ENCODE assay signal across 23 cellular contexts in genomic region chr3:25507811-25508210, GRCh38.
DNase-seq lines count a peak whose midpoint lies in the region; ATAC-seq and TF ChIP-seq lines count a peak whose summit lies in the region.
"Had no signal": no experiment of that assay in that cellular context is flagged by ENCODE, and none has a peak within 500 bp of the region (broad histone marks: within the 10 kb centered on the region; RNA-seq: fewer than 3 reads in every experiment).

No MANE protein-coding gene starts in this region.

- TF ChIP-seq RAD21 in SK-N-SH (IDR thresholded peaks at IDR 0.05; ENCODE audit: low read length): no peak

- H2AK5ac ChIP-seq in mesenchymal stem cell (ENCODE audit: low read length, severe bottlenecking): peak overlapping the region; percentile 35

- DNase-seq in SK-N-SH: no peak
- peak; percentile 40 to 53 for DNase-seq in SJSA1 (ENCODE audit: low read depth in 1 of 2, low spot score in 2 of 2)
- no peak for DNase-seq in mesenchymal stem cell
- DNase-seq in thoracic aorta (ENCODE audit: low spot score): no peak
- no peak for DNase-seq in SHP77 (lab: John Stamatoyannopoulos, UW)
- no peak for DNase-seq in DMS 273 (lab: John Stamatoyannopoulos, UW; ENCODE audit: unreplicated experiment)
- DNase-seq: activated CD4-positive, alpha-beta memory T cell treated with anti-CD3 and anti-CD28 coated beads, Interleukin-2, amount 10 ng/mL, durations not matched to agents 7 days and 5 days; activated CD4-positive, alpha-beta T cell treated with anti-CD3 and anti-CD28 coated beads for 1 hour; activated CD8-positive, alpha-beta memory T cell treated with anti-CD3 and anti-CD28 coated beads, Interleukin-2, amount 50 U/mL, for 4 hours; activated naive CD4-positive, alpha-beta T cell treated with Interleukin-2 at 50 U/mL for 16 hours; body of pancreas; cerebellar nuclear complex; mesendoderm; NCI-H1092; NCI-H1694 treated with DMSO at 0.1 percent for 48 hours; NCI-H2171; NCI-H510A; RPMI8226; substantia nigra had no signal

- no peak overlapping the region for H3K18ac ChIP-seq in mesenchymal stem cell (ENCODE audit: low read depth in 1 of 2, low read length in 2 of 2)

- no peak overlapping the region for H3K4ac ChIP-seq in mesenchymal stem cell (ENCODE audit: low read depth in 1 of 2, low read length in 2 of 2)

- POLR2A ChIA-PET in SK-N-SH (lab: Yijun Ruan, JAX): interaction anchor here (0.8 kb wide), 1 partner anchor 80 kb away, joined by 3 read pairs; the partner anchor contains the start of gene RARB

- H3K79me2 ChIP-seq in SK-N-SH (ENCODE audit: insufficient read depth): peaks cover 21% of the 10 kb centered on the region; the same call in 1 of the 2 replicates

- no peaks in the 10 kb centered on the region for H4K20me1 ChIP-seq in SK-N-SH (ENCODE audit: insufficient read depth)

- H3K79me1 ChIP-seq in mesenchymal stem cell (replicated peaks; ENCODE audit: low read length, poor library complexity, severe bottlenecking): no peaks in the 10 kb centered on the region

- peaks cover 8% of the 10 kb centered on the region for H3F3A ChIP-seq in SK-N-SH (replicated peaks; ENCODE audit: insufficient read depth)

- H3K23ac ChIP-seq in mesenchymal stem cell (ENCODE audit: low read length in 2 of 2): no peak overlapping the region

- H3K14ac ChIP-seq in mesenchymal stem cell (ENCODE audit: low read length in 2 of 2): no peak overlapping the region

- peak overlapping the region in 1 of 2 experiments; percentile 84; a peak in 2 of 4 replicates for H3K27ac ChIP-seq in SK-N-SH (ENCODE audit: low read depth in 2 of 2, low read length in 1 of 2)
- peak overlapping the region; percentile 75 for H3K27ac ChIP-seq in SJSA1
- H3K27ac ChIP-seq in mesenchymal stem cell (ENCODE audit: low read length, poor library complexity, severe bottlenecking): no peak overlapping the region
- H3K27ac ChIP-seq in thoracic aorta: peak overlapping the region; percentile 86 to 87
- H3K27ac ChIP-seq: 22Rv1, body of pancreas had no signal

- TF ChIP-seq CTCF in SK-N-SH (IDR thresholded peaks at IDR 0.05) (no peak), thoracic aorta (IDR thresholded peaks at IDR 0.05) (no peak)

- TF ChIP-seq EP300 in SK-N-SH (IDR thresholded peaks at IDR 0.05; ENCODE audit: borderline replicate concordance in 1 of 2, low read depth in 1 of 2, low read length in 1 of 2): no peak

- no peak overlapping the region for H4K91ac ChIP-seq in mesenchymal stem cell (ENCODE audit: low read length)

- no peak overlapping the region for H2AFZ ChIP-seq in SK-N-SH (ENCODE audit: low read depth)
- no peak overlapping the region for H2AFZ ChIP-seq in mesenchymal stem cell (ENCODE audit: low read depth, low read length)

- H3K27me3 ChIP-seq in SK-N-SH (ENCODE audit: insufficient read depth): no peaks in the 10 kb centered on the region
- H3K27me3 ChIP-seq in SJSA1 (replicated peaks): no peaks in the 10 kb centered on the region
- no peaks in the 10 kb centered on the region for H3K27me3 ChIP-seq in mesenchymal stem cell (ENCODE audit: control insufficient read depth in 1 of 2, insufficient read depth in 1 of 2, low read length in 2 of 2)
- H3K27me3 ChIP-seq in thoracic aorta (replicated peaks; ENCODE audit: insufficient read depth): no peaks in the 10 kb centered on the region
- H3K27me3 ChIP-seq: body of pancreas had no signal

- no peak overlapping the region for H2BK15ac ChIP-seq in mesenchymal stem cell (ENCODE audit: low read depth, poor library complexity, severe bottlenecking)

- H2BK12ac ChIP-seq in mesenchymal stem cell (ENCODE audit: low read length in 2 of 2): no peak overlapping the region

- H3K36me3 ChIP-seq in SK-N-SH (replicated peaks in 1 of 2; ENCODE audit: control insufficient read depth in 1 of 2, insufficient read depth in 2 of 2, low read length in 1 of 2) (no peaks in the 10 kb centered on the region), SJSA1 (no peaks in the 10 kb centered on the region), mesenchymal stem cell (ENCODE audit: control insufficient read depth in 1 of 2, insufficient read depth in 2 of 2, low read depth in 1 of 2, low read length in 2 of 2) (no peaks in the 10 kb centered on the region), thoracic aorta (no peaks in the 10 kb centered on the region)

- peaks cover 23 to 35% of the 10 kb centered on the region in 2 experiments; a peak in 3 of 4 replicates for H3K4me1 ChIP-seq in SK-N-SH (ENCODE audit: control insufficient read depth in 1 of 2, insufficient read depth in 2 of 2, low read depth in 1 of 2, low read length in 1 of 2)
- H3K4me1 ChIP-seq in SJSA1 (replicated peaks): peaks cover 54% of the 10 kb centered on the region
- peaks cover 3% of the 10 kb centered on the region for H3K4me1 ChIP-seq in mesenchymal stem cell (ENCODE audit: control insufficient read depth, insufficient read depth, low read depth, low read length)
- peaks cover 15 to 39% of the 10 kb centered on the region in 2 donors for H3K4me1 ChIP-seq in thoracic aorta (ENCODE audit: control insufficient read depth in 1 of 2, low read depth in 2 of 2)
- H3K4me1 ChIP-seq: body of pancreas had no signal

- H3K9me3 ChIP-seq in SK-N-SH: no peaks in the 10 kb centered on the region
- H3K9me3 ChIP-seq in SJSA1 (replicated peaks): no peaks in the 10 kb centered on the region
- peaks cover 12% of the 10 kb centered on the region for H3K9me3 ChIP-seq in mesenchymal stem cell (ENCODE audit: control insufficient read depth, low read length)
- no peaks in the 10 kb centered on the region for H3K9me3 ChIP-seq in thoracic aorta
- H3K9me3 ChIP-seq: body of pancreas had no signal

- CTCF ChIA-PET in SK-N-SH (lab: Yijun Ruan, JAX): interaction anchor here (1.3 kb wide), 1 partner anchor 86 kb away, joined by 3 read pairs; no protein-coding TSS in a partner anchor

- no peak overlapping the region for H3K4me3 ChIP-seq in SK-N-SH (ENCODE audit: low read depth in 2 of 2, low read length in 1 of 2)
- no peak overlapping the region for H3K4me3 ChIP-seq in SJSA1
- no peak overlapping the region for H3K4me3 ChIP-seq in mesenchymal stem cell (ENCODE audit: insufficient read depth in 1 of 2, low read depth in 1 of 2, low read length in 2 of 2)
- H3K4me3 ChIP-seq in thoracic aorta: no peak overlapping the region
- H3K4me3 ChIP-seq: body of pancreas had no signal

- no peak overlapping the region for H2BK120ac ChIP-seq in mesenchymal stem cell (ENCODE audit: low read depth, low read length)

- H3K9ac ChIP-seq in SK-N-SH: peak overlapping the region; percentile 65; the same call in 1 of the 2 replicates
- H3K9ac ChIP-seq in mesenchymal stem cell (ENCODE audit: low read length): no peak overlapping the region

- ATAC-seq in SK-N-SH treated with all-trans-retinoic acid at 6 μM for 48 hours (no peak), thoracic aorta (ENCODE audit: insufficient number of reproducible peaks, low FRiP score, low read depth) (no peak), HG02852 (IDR thresholded peaks at IDR 0.05; ENCODE audit: unreplicated experiment) (no peak)
- ATAC-seq: body of pancreas; stimulated activated memory B cell treated with anti-CD40 and anti-IgM and Interleukin-4, amounts not matched to agents 10 μg/mL and 1 μg/mL and 100 μg/mL, for 72 hours had no signal

- no peaks in the 10 kb centered on the region for H3K9me2 ChIP-seq in SK-N-SH

- no peak overlapping the region for H3K4me2 ChIP-seq in SK-N-SH
- no peak overlapping the region for H3K4me2 ChIP-seq in mesenchymal stem cell (ENCODE audit: low read length, poor library complexity, severe bottlenecking)

- WGBS in SK-N-SH (ENCODE audit: low lambda C conversion rate): 92% methylated on average over 1 of the region's 1 CpG
- no CpG with 5 or more reads among the region's 1 CpG for WGBS in mesenchymal stem cell

- H2BK5ac ChIP-seq in mesenchymal stem cell (ENCODE audit: low read depth, low read length, poor library complexity, severe bottlenecking): no peak overlapping the region

- H4K8ac ChIP-seq in mesenchymal stem cell (ENCODE audit: low read length): peak overlapping the region; percentile 72

TF ChIP-seq in SK-N-SH, 30 proteins besides CTCF, POLR2A, EP300 and RAD21:
- no peak for TF ChIP-seq TCF12 (IDR thresholded peaks at IDR 0.05)
- no peak for TF ChIP-seq CHD2 (IDR thresholded peaks at IDR 0.05; ENCODE audit: low read length, partially characterized antibody)

TF ChIP-seq in SK-N-SH treated with all-trans-retinoic acid at 6 μM for 48 hours, 23 proteins besides CTCF, POLR2A, EP300 and RAD21:
- no peak for TF ChIP-seq TSHZ2 (CRISPR knock-in tag; IDR thresholded peaks at IDR 0.05)
- no peak for TF ChIP-seq ISL1 (CRISPR knock-in tag; IDR thresholded peaks at IDR 0.05)
- no peak for TF ChIP-seq ZFP3 (CRISPR knock-in tag; IDR thresholded peaks at IDR 0.05)

Comparison
In these comparisons a context has a peak if more than half of its experiments do, and no peak if none do; other contexts are left out.
1. DNase-seq: peak in SJSA1 (2 of 2); none in SK-N-SH (single experiment), mesenchymal stem cell (single experiment), thoracic aorta (single experiment), SHP77 (0 of 2) and DMS 273 (single experiment).